In genomic region chr1:61079898-61080336, GRCh38 we compare ENCODE assay signal across 8 cellular contexts. TPM values are rescaled to one million over a fixed set of nuclear protein-coding genes. Genes with fewer than 3 reads are reported as not detected.
DNase-seq lines count a peak whose midpoint lies in the region; ATAC-seq and TF ChIP-seq lines count a peak whose summit lies in the region.

No MANE protein-coding gene starts in this region.

- peak in 1 of 2 donors; percentile 75 for TF ChIP-seq POLR2A in adrenal gland (IDR thresholded peaks at IDR 0.05)

- no peak for TF ChIP-seq CTCF in activated CD8-positive, alpha-beta T cell treated with anti-CD3 and anti-CD28 coated beads for 36 hours (IDR thresholded peaks at IDR 0.05)
- TF ChIP-seq CTCF in adrenal gland (IDR thresholded peaks at IDR 0.05) = peak in 3 of 6 experiments; percentile 6 to 27 (median 9)

- H3K27me3 ChIP-seq in adrenal gland = no peaks in the 10 kb centered on the region

- peaks cover 8% of the 10 kb centered on the region for H3K27me3 Mint-ChIP-seq in activated CD8-positive, alpha-beta T cell treated with anti-CD3 and anti-CD28 coated beads for 36 hours
- peaks cover 46% of the 10 kb centered on the region for H3K27me3 Mint-ChIP-seq in activated CD8-positive, alpha-beta T cell treated with anti-CD3 and anti-CD28 coated beads, Interleukin-2, amount 10 ng/mL, durations not matched to agents 7 days and 5 days (ENCODE audit: low read depth)

- no peaks in the 10 kb centered on the region for H3K9me3 ChIP-seq in adrenal gland (replicated peaks in 1 of 3)

- WGBS in adrenal gland, 4 donors = 0 to 3% (median 1%) methylated on average over 13 to 14 of the region's 14 CpGs

- H3K27ac ChIP-seq in adrenal gland = peak overlapping the region; percentile 39 to 98 (median 94)

- CTCF ChIA-PET in activated CD8-positive, alpha-beta T cell treated with anti-CD3 and anti-CD28 coated beads for 36 hours (lab: Charles Lee) = interaction anchor here (0.8 to 1.8 kb wide), 4 partner anchors 12 to 238 kb away, joined by 3 to 6 read pairs (median 4); no protein-coding TSS in a partner anchor
- CTCF ChIA-PET in activated CD8-positive, alpha-beta T cell treated with anti-CD3 and anti-CD28 coated beads, Interleukin-2, amount 10 ng/mL, durations not matched to agents 7 days and 5 days (lab: Charles Lee) = interaction anchor here (0.9 to 1.0 kb wide), 2 partner anchors 30 to 39 kb away, joined by 3 to 7 read pairs; no protein-coding TSS in a partner anchor

- ATAC-seq in activated CD8-positive, alpha-beta T cell treated with anti-CD3 and anti-CD28 coated beads for 36 hours = no peak
- ATAC-seq in activated CD8-positive, alpha-beta T cell treated with anti-CD3 and anti-CD28 coated beads, Interleukin-2, amount 10 ng/mL, durations not matched to agents 7 days and 5 days = no peak
- peak; percentile 57 to 62 for ATAC-seq in left cardiac atrium
- ATAC-seq in HG03108 (IDR thresholded peaks at IDR 0.05; ENCODE audit: unreplicated experiment) = no peak

- H3K36me3 ChIP-seq in adrenal gland (replicated peaks in 1 of 2) = no peaks in the 10 kb centered on the region

- POLR2A ChIA-PET in activated CD8-positive, alpha-beta T cell treated with anti-CD3 and anti-CD28 coated beads for 36 hours (lab: Charles Lee) = interaction anchor here (0.7 kb wide), 2 partner anchors 10 to 11 kb away, joined by 3 read pairs; no protein-coding TSS in a partner anchor
- POLR2A ChIA-PET in activated CD8-positive, alpha-beta T cell treated with anti-CD3 and anti-CD28 coated beads, Interleukin-2, amount 10 ng/mL, durations not matched to agents 7 days and 5 days (lab: Charles Lee) = no interaction called here

- peak overlapping the region; percentile 45 for H3K4me3 Mint-ChIP-seq in activated CD8-positive, alpha-beta T cell treated with anti-CD3 and anti-CD28 coated beads for 36 hours
- no peak overlapping the region for H3K4me3 Mint-ChIP-seq in activated CD8-positive, alpha-beta T cell treated with anti-CD3 and anti-CD28 coated beads, Interleukin-2, amount 10 ng/mL, durations not matched to agents 7 days and 5 days

- peaks cover 51% of the 10 kb centered on the region for H3K4me1 Mint-ChIP-seq in activated CD8-positive, alpha-beta T cell treated with anti-CD3 and anti-CD28 coated beads for 36 hours (ENCODE audit: low read depth)
- H3K4me1 Mint-ChIP-seq in activated CD8-positive, alpha-beta T cell treated with anti-CD3 and anti-CD28 coated beads, Interleukin-2, amount 10 ng/mL, durations not matched to agents 7 days and 5 days (ENCODE audit: low read depth) = peaks cover 44% of the 10 kb centered on the region

- DNase-seq in activated CD8-positive, alpha-beta T cell treated with anti-CD3 and anti-CD28 coated beads for 36 hours = no peak
- DNase-seq in activated CD8-positive, alpha-beta T cell treated with anti-CD3 and anti-CD28 coated beads, Interleukin-2, amount 10 ng/mL, durations not matched to agents 7 days and 5 days = no peak
- DNase-seq in NCI-H446 (lab: John Stamatoyannopoulos, UW) (peak; percentile 71 to 90), adrenal gland (peak; percentile 81 to 92 (median 85)), left cardiac atrium (peak; percentile 82), posterior vena cava (ENCODE audit: low spot score) (peak; percentile 91)
- DNase-seq in stimulated activated naive CD4-positive, alpha-beta T cell treated with Interleukin-2 at 50 U/mL for 16 hours (lab: John Stamatoyannopoulos, UW) = no peak

- no peaks in the 10 kb centered on the region for H3K9me3 Mint-ChIP-seq in activated CD8-positive, alpha-beta T cell treated with anti-CD3 and anti-CD28 coated beads for 36 hours
- no peaks in the 10 kb centered on the region for H3K9me3 Mint-ChIP-seq in activated CD8-positive, alpha-beta T cell treated with anti-CD3 and anti-CD28 coated beads, Interleukin-2, amount 10 ng/mL, durations not matched to agents 7 days and 5 days (ENCODE audit: insufficient read depth)

- peak overlapping the region in 1 of 4 donors; percentile 78 for H3K4me3 ChIP-seq in adrenal gland

- H3K4me1 ChIP-seq in adrenal gland (replicated peaks in 1 of 2) = peaks cover 45 to 60% of the 10 kb centered on the region in 2 donors

- H3K36me3 Mint-ChIP-seq in activated CD8-positive, alpha-beta T cell treated with anti-CD3 and anti-CD28 coated beads for 36 hours (ENCODE audit: low read depth) = no peaks in the 10 kb centered on the region
- H3K36me3 Mint-ChIP-seq in activated CD8-positive, alpha-beta T cell treated with anti-CD3 and anti-CD28 coated beads, Interleukin-2, amount 10 ng/mL, durations not matched to agents 7 days and 5 days (ENCODE audit: low read depth) = no peaks in the 10 kb centered on the region

- intact Hi-C loops in activated CD8-positive, alpha-beta T cell treated with anti-CD3 and anti-CD28 coated beads for 36 hours (cut with micrococcal nuclease) = loop anchor here (2.0 to 5.0 kb wide), 2 partner anchors 29 to 77 kb away; no protein-coding TSS in a partner anchor
- intact Hi-C loops in adrenal gland (cut with DNase I) = loop anchor here (10.0 kb wide), 1 partner anchor 255 kb away; no protein-coding TSS in a partner anchor
- intact Hi-C loops in left cardiac atrium (cut with DNase I) = loop anchor here in 1 of 2 donors (5.0 to 10.0 kb wide), 3 partner anchors 102 to 257 kb away; no protein-coding TSS in a partner anchor
- intact Hi-C loops in posterior vena cava (cut with DNase I) = loop anchor here (5.0 to 10.0 kb wide), 3 partner anchors 105 to 255 kb away; no protein-coding TSS in a partner anchor

- no peak overlapping the region for H3K27ac Mint-ChIP-seq in activated CD8-positive, alpha-beta T cell treated with anti-CD3 and anti-CD28 coated beads for 36 hours
- H3K27ac Mint-ChIP-seq in activated CD8-positive, alpha-beta T cell treated with anti-CD3 and anti-CD28 coated beads, Interleukin-2, amount 10 ng/mL, durations not matched to agents 7 days and 5 days = no peak overlapping the region

RNA-seq across cellular contexts. Expression of gene NFIA, which starts 2.4 kb away (rescaled TPM):
- 1 to 10 TPM; 1.9 to 2.4 TPM for total RNA-seq in activated CD8-positive, alpha-beta T cell treated with anti-CD3 and anti-CD28 coated beads for 36 hours
- total RNA-seq in activated CD8-positive, alpha-beta T cell treated with anti-CD3 and anti-CD28 coated beads, Interleukin-2, amount 10 ng/mL, durations not matched to agents 7 days and 5 days = under 1 TPM; 0.66 to 0.78 TPM
- total RNA-seq in adrenal gland (100 to 1,000 TPM in 2 of 8 donors, 10 to 100 TPM in 6; 59.3 to 109 (median 90.2) TPM), left cardiac atrium (10 to 100 TPM; 94.1 to 97.8 TPM), posterior vena cava (100 to 1,000 TPM; 117 to 183 TPM)
- polyA plus RNA-seq in adrenal gland = 10 to 100 TPM; 15.6 to 26.0 (median 25.0) TPM

Comparison
In these comparisons a context has a peak if more than half of its experiments do, and no peak if none do; other contexts are left out.
1. ATAC-seq: peak in left cardiac atrium (2 of 2); none in activated CD8-positive, alpha-beta T cell treated with anti-CD3 and anti-CD28 coated beads for 36 hours (single experiment), activated CD8-positive, alpha-beta T cell treated with anti-CD3 and anti-CD28 coated beads, Interleukin-2, amount 10 ng/mL, durations not matched to agents 7 days and 5 days (single experiment) and HG03108 (single experiment).
2. DNase-seq: peak in NCI-H446 (2 of 2), adrenal gland (7 of 7), left cardiac atrium (single experiment) and posterior vena cava (single experiment); none in activated CD8-positive, alpha-beta T cell treated with anti-CD3 and anti-CD28 coated beads for 36 hours (single experiment), activated CD8-positive, alpha-beta T cell treated with anti-CD3 and anti-CD28 coated beads, Interleukin-2, amount 10 ng/mL, durations not matched to agents 7 days and 5 days (single experiment) and stimulated activated naive CD4-positive, alpha-beta T cell treated with Interleukin-2 at 50 U/mL for 16 hours (single experiment).
3. RNA of gene NFIA, which starts 2.4 kb away (total RNA-seq): 117 to 183 TPM in posterior vena cava, 94.1 to 97.8 TPM in left cardiac atrium and 59.3 to 109 TPM in adrenal gland; 1.9 to 2.4 TPM in activated CD8-positive, alpha-beta T cell treated with anti-CD3 and anti-CD28 coated beads for 36 hours and 0.66 to 0.78 TPM in activated CD8-positive, alpha-beta T cell treated with anti-CD3 and anti-CD28 coated beads, Interleukin-2, amount 10 ng/mL, durations not matched to agents 7 days and 5 days; every median in the first group is over 10 times any median in the second.